Comparison of ENCODE assay signal across 17 cellular contexts in the genomic region with DNA sequence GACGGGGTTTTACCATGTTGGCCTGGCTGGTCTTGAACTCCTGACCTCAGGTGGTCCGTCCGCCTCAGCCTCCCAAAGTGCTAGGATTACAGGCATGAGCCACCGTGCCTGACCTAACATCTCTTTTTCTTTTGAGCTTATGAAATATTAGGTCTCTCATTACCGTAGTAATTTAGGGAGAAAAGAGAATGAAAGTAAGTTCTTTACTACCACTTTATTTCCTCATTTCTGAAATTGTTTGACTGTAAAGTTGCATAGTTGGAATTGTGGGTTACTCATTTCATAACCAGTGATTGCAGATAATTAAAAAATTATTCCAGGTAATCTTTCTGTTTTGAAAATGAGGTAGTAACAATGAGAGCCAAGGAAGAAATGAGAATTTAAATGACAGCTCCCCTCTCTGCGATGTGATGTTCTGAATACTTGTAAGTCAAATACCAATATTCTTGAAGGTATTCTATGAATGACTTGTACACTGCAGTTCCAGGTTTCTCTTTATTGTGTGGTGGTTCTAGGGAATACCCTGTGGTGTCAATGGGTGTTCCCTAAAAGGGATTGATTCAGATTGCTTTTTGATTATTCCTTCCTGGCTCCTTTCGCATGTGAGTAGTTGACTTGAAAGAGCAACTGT.
"Had no signal": no experiment of that assay in that cellular context is flagged by ENCODE, and none has a peak within 500 bp of the region (broad histone marks: within the 10 kb centered on the region; RNA-seq: fewer than 3 reads in every experiment).

No MANE protein-coding gene starts in this region.

- H3K27ac Mint-ChIP-seq: activated naive CD4-positive, alpha-beta T cell treated with anti-CD3 and anti-CD28 coated beads for 36 hours; brain; progenitor cell of endocrine pancreas had no signal

- H3K36me3 Mint-ChIP-seq: naive thymus-derived CD4-positive, alpha-beta T cell had no signal

- DNase-seq: activated CD4-positive, alpha-beta T cell treated with anti-CD3 and anti-CD28 coated beads for 1 hour; activated CD4-positive, alpha-beta T cell treated with anti-CD3 and anti-CD28 coated beads, Interleukin-2, amount 50 U/mL, for 1 hour; activated CD8-positive, alpha-beta memory T cell treated with anti-CD3 and anti-CD28 coated beads for 24 hours; activated CD8-positive, alpha-beta memory T cell treated with anti-CD3 and anti-CD28 coated beads, Interleukin-2, amount 50 U/mL, for 4 hours; activated effector memory CD4-positive, alpha-beta T cell treated with Interleukin-2 at 50 U/mL for 16 hours; activated naive CD4-positive, alpha-beta T cell treated with anti-CD3 and anti-CD28 coated beads for 36 hours; activated T-cell treated with anti-CD3 and anti-CD28 coated beads, Interleukin-2, amount 50 U/mL, for 24 hours; anterior cingulate cortex; heart left ventricle; islet precursor cell; naive thymus-derived CD4-positive, alpha-beta T cell; retina; sigmoid colon; stimulated activated CD4-positive, alpha-beta T cell treated with anti-CD3 and anti-CD28 coated beads, Interleukin-4, amount 100 ng/mL, for 1 hour; stomach had no signal

- H3K4me3 Mint-ChIP-seq: activated naive CD4-positive, alpha-beta T cell treated with anti-CD3 and anti-CD28 coated beads for 36 hours; activated T-cell treated with anti-CD3 and anti-CD28 coated beads, Interleukin-2, amount 50 U/mL, for 24 hours; brain had no signal

- H3K27me3 Mint-ChIP-seq: activated T-cell treated with anti-CD3 and anti-CD28 coated beads, Interleukin-2, amount 50 U/mL, for 24 hours; brain; naive thymus-derived CD4-positive, alpha-beta T cell; progenitor cell of endocrine pancreas had no signal

- ATAC-seq: heart left ventricle; naive thymus-derived CD4-positive, alpha-beta T cell had no signal

- H3K9me3 Mint-ChIP-seq: activated naive CD4-positive, alpha-beta T cell treated with anti-CD3 and anti-CD28 coated beads for 36 hours; activated T-cell treated with anti-CD3 and anti-CD28 coated beads, Interleukin-2, amount 50 U/mL, for 24 hours had no signal
